27 cellular contexts compared by ENCODE assay signal in the genomic region with DNA sequence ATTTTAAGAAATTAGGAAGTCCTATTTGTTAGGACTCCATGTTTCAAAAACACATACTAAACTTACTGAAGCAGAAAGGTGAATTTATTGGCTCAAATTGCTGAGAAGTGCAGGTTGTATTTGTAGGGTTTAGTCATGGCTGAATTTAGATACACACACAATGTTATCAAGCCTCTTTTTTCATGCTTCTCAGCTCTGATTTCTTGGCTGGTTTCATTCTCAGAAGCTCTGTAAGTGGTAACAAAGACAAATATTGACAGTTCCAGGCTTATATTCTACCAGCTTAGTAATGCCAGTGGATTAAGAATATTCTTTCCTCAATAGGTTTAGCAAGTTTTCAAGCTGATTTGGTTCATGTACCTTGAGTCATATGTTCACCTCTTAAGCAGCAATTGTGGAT. TPM values are rescaled to one million over a fixed set of nuclear protein-coding genes. Genes with fewer than 3 reads are reported as not detected.
"Had no signal": no experiment of that assay in that cellular context is flagged by ENCODE, and none has a peak within 500 bp of the region (broad histone marks: within the 10 kb centered on the region; RNA-seq: fewer than 3 reads in every experiment).

No MANE protein-coding gene starts in this region.

- ATAC-seq: naive thymus-derived CD8-positive, alpha-beta T cell; natural killer cell treated with Interleukin-12 subunit alpha and Interleukin-12 subunit beta and Interleukin-15 and Interleukin-18, amount 100 ng/mL, for 72 hours; psoas muscle; right cardiac atrium; right lobe of liver; stimulated activated effector memory CD8-positive, alpha-beta T cell treated with anti-CD3 and anti-CD28 coated beads, Interleukin-12 subunit alpha, Interleukin-12 subunit beta, amount 100 ng/mL, for 72 hours; stimulated activated naive B cell treated with anti-CD40 and anti-IgM and Interleukin-4, amounts not matched to agents 10 μg/mL and 1 μg/mL and 100 μg/mL, for 72 hours had no signal

- DNase-seq: naive thymus-derived CD8-positive, alpha-beta T cell; nephron progenitor cell; nucleus accumbens; posterior cingulate gyrus; psoas muscle; right cardiac atrium; right lobe of liver; sigmoid colon; small intestine; stimulated activated CD4-positive, alpha-beta T cell treated with anti-CD3 and anti-CD28 coated beads, Interleukin-15, amount 100 ng/mL, for 24 hours; stimulated activated CD4-positive, alpha-beta T cell treated with anti-CD3 and anti-CD28 coated beads, Interleukin-2, amount 100 ng/mL, for 24 hours; stimulated activated CD4-positive, alpha-beta T cell treated with anti-CD3 and anti-CD28 coated beads, Interleukin-2, amount 100 ng/mL, for 48 hours; stimulated activated CD4-positive, alpha-beta T cell treated with anti-CD3 and anti-CD28 coated beads, Interleukin-4, amount 100 ng/mL, for 24 hours; stimulated activated naive B cell treated with anti-CD40 and anti-IgM and Interleukin-4, amounts not matched to agents 10 μg/mL and 1 μg/mL and 100 μg/mL, for 72 hours; stimulated activated naive CD4-positive, alpha-beta T cell treated with Interleukin-2 at 50 U/mL for 16 hours; thyroid gland; trophoblast cell; upper lobe of left lung had no signal

- FAIRE-seq: small intestine, urothelium cell line had no signal

- H3K27me3 ChIP-seq: neutrophil, right lobe of liver, sigmoid colon, thyroid gland, tibial nerve, upper lobe of left lung, vagina had no signal

- H3K4me1 ChIP-seq: parathyroid adenoma, psoas muscle, right lobe of liver, thyroid gland, tibial nerve, upper lobe of left lung, vagina had no signal

- H3K27ac ChIP-seq: neutrophil, parathyroid adenoma, psoas muscle, right lobe of liver, sigmoid colon, thoracic aorta, thyroid gland, tibial nerve, upper lobe of left lung, vagina had no signal

- H3K4me3 ChIP-seq: psoas muscle, right lobe of liver, sigmoid colon, thoracic aorta, thyroid gland, tibial nerve, upper lobe of left lung, vagina had no signal

- H3K9me3 ChIP-seq: neutrophil, psoas muscle, right lobe of liver, sigmoid colon, thyroid gland, vagina had no signal

- H3K36me3 ChIP-seq: neutrophil, right lobe of liver, sigmoid colon, thoracic aorta, thyroid gland, tibial nerve, upper lobe of left lung, vagina had no signal

RNA-seq across cellular contexts. Expression of a gene that starts 52.2 kb away (rescaled TPM):
- total RNA-seq: natural killer cell treated with Interleukin-12 subunit alpha and Interleukin-12 subunit beta and Interleukin-15 and Interleukin-18, amount 100 ng/mL, for 72 hours; skeletal muscle tissue had no signal
